ENCODE assay signal across 20 cellular contexts in genomic region chr1:219067350-219067712, GRCh38.
A peak's percentile ranks its signal among the peaks of the same experiment; 100 is the strongest.
DNase-seq lines count a peak whose midpoint lies in the region; ATAC-seq and TF ChIP-seq lines count a peak whose summit lies in the region.
"Had no signal": no experiment of that assay in that cellular context is flagged by ENCODE, and none has a peak within 500 bp of the region (broad histone marks: within the 10 kb centered on the region; RNA-seq: fewer than 3 reads in every experiment).

No MANE protein-coding gene starts in this region.

- POLR2A ChIA-PET in PC-9 (lab: Charles Lee; ENCODE audit: unreplicated experiment): interaction anchor here (0.6 to 1.2 kb wide), 6 partner anchors 361 to 722 kb away, joined by 3 to 8 read pairs (median 5); partner anchors contain the start of gene TGFB2
- POLR2A ChIA-PET in A673 (lab: Charles Lee; ENCODE audit: low non-redundant PET): no interaction called here

- no peak overlapping the region for H2BK12ac ChIP-seq in mesenchymal stem cell (ENCODE audit: low read length in 2 of 2)

- no peaks in the 10 kb centered on the region for H4K20me1 ChIP-seq in PC-9 (ENCODE audit: insufficient read depth)

- no peak overlapping the region for H3K4me3 Mint-ChIP-seq in natural killer cell treated with Interleukin-12 subunit alpha and Interleukin-12 subunit beta and Interleukin-15 and Interleukin-18, amount 100 ng/mL, for 72 hours
- H3K4me3 Mint-ChIP-seq: activated CD4-positive, alpha-beta memory T cell treated with anti-CD3 and anti-CD28 coated beads for 36 hours; CD14-positive monocyte; naive B cell had no signal

- no peak overlapping the region for H3K4ac ChIP-seq in mesenchymal stem cell (ENCODE audit: low read depth in 1 of 2, low read length in 2 of 2)

- peaks cover 7% of the 10 kb centered on the region for H3K9me3 Mint-ChIP-seq in natural killer cell treated with Interleukin-12 subunit alpha and Interleukin-12 subunit beta and Interleukin-15 and Interleukin-18, amount 100 ng/mL, for 72 hours

- H3K4me1 Mint-ChIP-seq in natural killer cell treated with Interleukin-12 subunit alpha and Interleukin-12 subunit beta and Interleukin-15 and Interleukin-18, amount 100 ng/mL, for 72 hours (ENCODE audit: low read depth in 2 of 2): no peaks in the 10 kb centered on the region

- H3K14ac ChIP-seq in mesenchymal stem cell (ENCODE audit: low read length in 2 of 2): no peak overlapping the region

- H2BK120ac ChIP-seq in mesenchymal stem cell (ENCODE audit: low read depth, low read length): no peak overlapping the region

- H3K9ac ChIP-seq in mesenchymal stem cell (ENCODE audit: low read length): peak overlapping the region; percentile 80

- peak; percentile 15; the same call in 1 of the 2 replicates for TF ChIP-seq CTCF in 22Rv1 (IDR thresholded peaks at IDR 0.05)
- TF ChIP-seq CTCF in PC-9 (conservative IDR thresholded peaks at IDR 0.05): peak; percentile 22; the same call in 1 of the 2 replicates
- TF ChIP-seq CTCF in A673 (conservative IDR thresholded peaks at IDR 0.05; ENCODE audit: low read depth, low read length): no peak

- H3K9me2 ChIP-seq in PC-9 (ENCODE audit: insufficient read depth): peaks cover 5% of the 10 kb centered on the region; the same call in 1 of the 2 replicates

- no peak overlapping the region for H3K23ac ChIP-seq in mesenchymal stem cell (ENCODE audit: low read length in 2 of 2)

- CTCF ChIA-PET in PC-9 (lab: Charles Lee) (interaction anchor here (0.7 to 1.8 kb wide), 7 partner anchors 408 to 737 kb away, joined by 3 to 11 read pairs (median 3); partner anchors contain the start of gene TGFB2), A673 (lab: Charles Lee) (interaction anchor here (1.0 kb wide), 1 partner anchor 728 kb away, joined by 6 read pairs; no protein-coding TSS in a partner anchor)

- H3K9me3 ChIP-seq in PC-9 (ENCODE audit: insufficient read depth, low read depth) (peaks cover 3% of the 10 kb centered on the region; the same call in 1 of the 2 replicates), mesenchymal stem cell (ENCODE audit: control insufficient read depth, low read length) (no peaks in the 10 kb centered on the region), A673 (ENCODE audit: low read depth, low read length, poor library complexity, severe bottlenecking) (no peaks in the 10 kb centered on the region)
- H3K9me3 ChIP-seq: ovary, right atrium auricular region, transverse colon had no signal

- DNase-seq in PC-9: no peak
- DNase-seq in mesenchymal stem cell: no peak
- DNase-seq in A673 (ENCODE audit: low spot score): no peak
- no peak for DNase-seq in hepatic stellate cell (ENCODE audit: low spot score)
- DNase-seq in natural killer cell treated with Interleukin-12 subunit alpha and Interleukin-12 subunit beta and Interleukin-15 and Interleukin-18, amount 100 ng/mL, for 72 hours (ENCODE audit: low spot score): no peak
- DNase-seq in sciatic nerve (ENCODE audit: low spot score): no peak
- DNase-seq: activated CD4-positive, alpha-beta memory T cell treated with anti-CD3 and anti-CD28 coated beads for 36 hours; activated gamma-delta T cell treated with Interleukin-2 at 50 U/mL for 16 hours; heart left ventricle; left cardiac atrium; naive B cell; NCI-H2107; NCI-H510A treated with DMSO at 0.1 percent for 48 hours; ovary; stomach; transverse colon had no signal

- H4K91ac ChIP-seq in mesenchymal stem cell (ENCODE audit: low read length): no peak overlapping the region

- H3F3A ChIP-seq in PC-9 (ENCODE audit: insufficient read depth, low read depth): no peaks in the 10 kb centered on the region

- H3K79me1 ChIP-seq in mesenchymal stem cell (replicated peaks; ENCODE audit: low read length, poor library complexity, severe bottlenecking): no peaks in the 10 kb centered on the region

- H3K27me3 Mint-ChIP-seq in natural killer cell treated with Interleukin-12 subunit alpha and Interleukin-12 subunit beta and Interleukin-15 and Interleukin-18, amount 100 ng/mL, for 72 hours: no peaks in the 10 kb centered on the region
- H3K27me3 Mint-ChIP-seq: activated CD4-positive, alpha-beta memory T cell treated with anti-CD3 and anti-CD28 coated beads for 36 hours had no signal

- H3K4me3 ChIP-seq in PC-9 (no peak overlapping the region), mesenchymal stem cell (ENCODE audit: insufficient read depth in 1 of 2, low read depth in 1 of 2, low read length in 2 of 2) (no peak overlapping the region), A673 (ENCODE audit: low read depth, low read length, poor library complexity, severe bottlenecking) (no peak overlapping the region)
- H3K4me3 ChIP-seq: heart left ventricle, ovary, right atrium auricular region, stomach, transverse colon had no signal

- peak; percentile 28 for ATAC-seq in GM19395 (IDR thresholded peaks at IDR 0.05; ENCODE audit: unreplicated experiment)
- ATAC-seq in natural killer cell treated with Interleukin-12 subunit alpha and Interleukin-12 subunit beta and Interleukin-15 and Interleukin-18, amount 100 ng/mL, for 72 hours: no peak
- ATAC-seq in sciatic nerve: no peak

- no peak overlapping the region for H2BK5ac ChIP-seq in mesenchymal stem cell (ENCODE audit: low read depth, low read length, poor library complexity, severe bottlenecking)

- H4K8ac ChIP-seq in mesenchymal stem cell (ENCODE audit: low read length): no peak overlapping the region

- H3K27ac ChIP-seq in 22Rv1 (no peak overlapping the region), PC-9 (no peak overlapping the region), mesenchymal stem cell (ENCODE audit: low read length, poor library complexity, severe bottlenecking) (no peak overlapping the region), A673 (ENCODE audit: low read depth, low read length, poor library complexity, severe bottlenecking) (no peak overlapping the region)
- H3K27ac ChIP-seq: ovary, transverse colon had no signal

- H3K4me2 ChIP-seq in PC-9 (no peak overlapping the region), mesenchymal stem cell (ENCODE audit: low read length, poor library complexity, severe bottlenecking) (no peak overlapping the region)

- H3K18ac ChIP-seq in mesenchymal stem cell (ENCODE audit: low read depth in 1 of 2, low read length in 2 of 2): no peak overlapping the region

- peaks cover 7% of the 10 kb centered on the region for H3K36me3 Mint-ChIP-seq in natural killer cell treated with Interleukin-12 subunit alpha and Interleukin-12 subunit beta and Interleukin-15 and Interleukin-18, amount 100 ng/mL, for 72 hours
- H3K36me3 Mint-ChIP-seq: activated CD4-positive, alpha-beta memory T cell treated with anti-CD3 and anti-CD28 coated beads for 36 hours; CD14-positive monocyte had no signal

- no peak overlapping the region for H2AK5ac ChIP-seq in mesenchymal stem cell (ENCODE audit: low read length, severe bottlenecking)

- H2AFZ ChIP-seq in PC-9: no peak overlapping the region
- H2AFZ ChIP-seq in mesenchymal stem cell (ENCODE audit: low read depth, low read length): no peak overlapping the region

- H3K27me3 ChIP-seq in PC-9 (ENCODE audit: insufficient read depth, low read depth): no peaks in the 10 kb centered on the region
- no peaks in the 10 kb centered on the region for H3K27me3 ChIP-seq in mesenchymal stem cell (ENCODE audit: control insufficient read depth in 1 of 2, insufficient read depth in 1 of 2, low read length in 2 of 2)
- H3K27me3 ChIP-seq in A673 (replicated peaks; ENCODE audit: insufficient read depth, low read depth, low read length, poor library complexity): peaks cover 18% of the 10 kb centered on the region
- H3K27me3 ChIP-seq: heart left ventricle, ovary, right atrium auricular region, stomach, transverse colon had no signal

- H3K4me1 ChIP-seq in PC-9 (replicated peaks; ENCODE audit: insufficient read depth) (peaks cover 5% of the 10 kb centered on the region; the same call in 1 of the 2 replicates), mesenchymal stem cell (ENCODE audit: control insufficient read depth, insufficient read depth, low read depth, low read length) (no peaks in the 10 kb centered on the region), A673 (ENCODE audit: insufficient read depth, low read length, poor library complexity, severe bottlenecking) (no peaks in the 10 kb centered on the region)

- H3K36me3 ChIP-seq in PC-9 (ENCODE audit: low read depth) (no peaks in the 10 kb centered on the region), mesenchymal stem cell (ENCODE audit: control insufficient read depth in 1 of 2, insufficient read depth in 2 of 2, low read depth in 1 of 2, low read length in 2 of 2) (no peaks in the 10 kb centered on the region), A673 (ENCODE audit: insufficient read depth, low read length, poor library complexity, severe bottlenecking) (no peaks in the 10 kb centered on the region)
- H3K36me3 ChIP-seq: heart left ventricle, ovary, right atrium auricular region, stomach, transverse colon had no signal

- 88% methylated on average over 3 of the region's 4 CpGs for WGBS in mesenchymal stem cell

- no peak overlapping the region for H3K27ac Mint-ChIP-seq in natural killer cell treated with Interleukin-12 subunit alpha and Interleukin-12 subunit beta and Interleukin-15 and Interleukin-18, amount 100 ng/mL, for 72 hours
- H3K27ac Mint-ChIP-seq: activated CD4-positive, alpha-beta memory T cell treated with anti-CD3 and anti-CD28 coated beads for 36 hours; CD14-positive monocyte; naive B cell had no signal

- H2BK15ac ChIP-seq in mesenchymal stem cell (ENCODE audit: low read depth, poor library complexity, severe bottlenecking): no peak overlapping the region

- intact Hi-C loops in PC-9 (cut with micrococcal nuclease; ENCODE audit: unreplicated experiment): loop anchor here (1.0 to 5.0 kb wide), 9 partner anchors 320 to 737 kb away; no protein-coding TSS in a partner anchor
- intact Hi-C loops in A673 (cut with micrococcal nuclease; ENCODE audit: unreplicated experiment): loop anchor here (5.0 kb wide), 1 partner anchor 720 kb away; the partner anchor contains the start of gene TGFB2
- intact Hi-C loops in sciatic nerve (cut with DNase I): no loop called here

- no peaks in the 10 kb centered on the region for H3K79me2 ChIP-seq in PC-9 (ENCODE audit: low read depth)

- no TSS peak for BruUV-seq in PC-9 (replicated peaks; lab: Mats Ljungman, UMichigan)
- no TSS peak for BruUV-seq in A673 (replicated peaks; lab: Mats Ljungman, UMichigan)
